12 cellular contexts compared by ENCODE assay signal in the genomic region with DNA sequence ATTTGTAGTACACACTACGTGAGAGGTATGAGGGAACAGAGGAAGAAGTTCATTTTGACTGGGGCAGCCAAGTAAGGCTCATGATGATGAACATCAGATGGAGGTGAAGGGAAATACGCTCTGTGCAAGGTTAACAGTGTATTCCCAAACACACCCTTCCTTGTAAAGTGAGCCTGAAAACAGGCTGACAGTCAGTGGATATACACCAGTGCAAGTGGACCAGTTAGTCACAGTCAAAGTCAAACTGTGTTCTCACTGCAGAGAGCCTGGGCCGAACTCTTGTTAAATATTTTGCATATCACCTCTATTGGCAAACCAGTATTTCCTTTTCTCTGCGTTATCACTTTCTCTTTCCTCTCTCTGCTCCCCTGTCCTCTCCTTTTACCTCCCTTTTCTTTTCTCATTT. TPM values are rescaled to one million over a fixed set of nuclear protein-coding genes. Genes with fewer than 3 reads are reported as not detected.
A peak's percentile ranks its signal among the peaks of the same experiment; 100 is the strongest.
DNase-seq lines count a peak whose midpoint lies in the region; ATAC-seq, FAIRE-seq and TF ChIP-seq lines count a peak whose summit lies in the region.
"Had no signal": no experiment of that assay in that cellular context is flagged by ENCODE, and none has a peak within 500 bp of the region (broad histone marks: within the 10 kb centered on the region; RNA-seq: fewer than 3 reads in every experiment).

No MANE protein-coding gene starts in this region.

- H3K27ac ChIP-seq in GM23248: no peak overlapping the region

- in situ Hi-C loops in KBM-7 (cut with MboI; ENCODE audit: low pct_unique_long_range_greater_than_20kb, low sequenced_read_pairs) (no loop called here), GM23248 (cut with MboI) (loop anchor here (25.0 kb wide), 1 partner anchor 539 kb away; no protein-coding TSS in a partner anchor)

- ATAC-seq in GM21423 (IDR thresholded peaks at IDR 0.05; ENCODE audit: unreplicated experiment): peak; percentile 66
- ATAC-seq in HG03432 (IDR thresholded peaks at IDR 0.05; ENCODE audit: unreplicated experiment): peak; percentile 81

- WGBS in GM23248 (ENCODE audit: low coverage in 1 of 2, low lambda C conversion rate in 2 of 2, missing lambda C conversion rate in 2 of 2), 2 experiments: 68 to 71% methylated on average over 4 of the region's 4 CpGs

- peak; percentile 88 for FAIRE-seq in GM18507 (lab: Jason Lieb, UNC)
- FAIRE-seq: frontal cortex had no signal

- no peaks in the 10 kb centered on the region for H3K9me2 ChIP-seq in GM23248 (ENCODE audit: insufficient read depth)

- H3K9me3 Mint-ChIP-seq in endothelial cell (ENCODE audit: unreplicated experiment): no peaks in the 10 kb centered on the region

- no peaks in the 10 kb centered on the region for H3K36me3 Mint-ChIP-seq in endothelial cell (ENCODE audit: low read depth, unreplicated experiment)

- no peak overlapping the region for H2AFZ ChIP-seq in GM23248

- H4K20me1 ChIP-seq in GM23248 (ENCODE audit: insufficient read depth): no peaks in the 10 kb centered on the region

- no peaks in the 10 kb centered on the region for H3F3A ChIP-seq in GM23248 (ENCODE audit: insufficient read depth)

- no peaks in the 10 kb centered on the region for H3K27me3 ChIP-seq in GM23248 (replicated peaks; ENCODE audit: insufficient read depth)

- H3K79me2 ChIP-seq in GM23248 (ENCODE audit: insufficient read depth): no peaks in the 10 kb centered on the region

- peaks cover 5% of the 10 kb centered on the region for H3K27me3 Mint-ChIP-seq in endothelial cell (ENCODE audit: unreplicated experiment)

- DNase-seq in GM18507 (ENCODE audit: extremely low spot score, insufficient read length, low read depth) (no peak), endothelial cell (ENCODE audit: low spot score) (no peak), KBM-7 (no peak), NCI-H2171 treated with DMSO at 0.1 percent for 48 hours (lab: John Stamatoyannopoulos, UW) (no peak), SHP77 treated with DMSO at 0.1 percent for 48 hours (lab: John Stamatoyannopoulos, UW) (no peak), GM23248 (no peak)
- DNase-seq: Kasumi-1, SHP77 had no signal

- H3K4me3 ChIP-seq in GM23248: no peak overlapping the region

- no peaks in the 10 kb centered on the region for H3K9me3 ChIP-seq in GM23248 (ENCODE audit: low read depth)

- no peak overlapping the region for H3K4me2 ChIP-seq in GM23248 (ENCODE audit: unreplicated experiment)

- no peak for TF ChIP-seq CTCF in endothelial cell (IDR thresholded peaks at IDR 0.05; ENCODE audit: unreplicated experiment)

- peak overlapping the region; percentile 79 for H3K27ac Mint-ChIP-seq in endothelial cell (ENCODE audit: unreplicated experiment)

- no peaks in the 10 kb centered on the region for H3K36me3 ChIP-seq in GM23248 (ENCODE audit: low read depth)

- no peak overlapping the region for H3K4me3 Mint-ChIP-seq in endothelial cell (ENCODE audit: unreplicated experiment)

- peaks cover 34% of the 10 kb centered on the region for H3K4me1 Mint-ChIP-seq in endothelial cell (ENCODE audit: unreplicated experiment)

- H3K4me1 ChIP-seq in GM23248 (ENCODE audit: insufficient read depth): no peaks in the 10 kb centered on the region

- no peak overlapping the region for H3K9ac ChIP-seq in GM23248

RNA-seq across cellular contexts. Expression of gene RHOH, which starts 23.4 kb away (rescaled TPM):
- 20.4 TPM for total RNA-seq in endothelial cell (ENCODE audit: unreplicated experiment)
- not detected in 2 replicates for total RNA-seq in GM23248 (2014; rRNA removed; shearing (Covaris generic))
- 0.24 TPM in 1 of 2 replicates, not detected in the other for polyA plus RNA-seq in GM23248 (2016; fragmentation: Nextera tagmentation; extraction: Ambion mirVana)
- total RNA-seq: myocyte had no signal

Comparison
In these comparisons a context has a peak if more than half of its experiments do, and no peak if none do; other contexts are left out.
1. RNA of gene RHOH, which starts 23.4 kb away (total RNA-seq): 20.4 TPM in endothelial cell (single experiment); not detected in GM23248; every median in the first group is over 10 times any median in the second.